ENCODE assay signal across 8 cellular contexts in the genomic region with DNA sequence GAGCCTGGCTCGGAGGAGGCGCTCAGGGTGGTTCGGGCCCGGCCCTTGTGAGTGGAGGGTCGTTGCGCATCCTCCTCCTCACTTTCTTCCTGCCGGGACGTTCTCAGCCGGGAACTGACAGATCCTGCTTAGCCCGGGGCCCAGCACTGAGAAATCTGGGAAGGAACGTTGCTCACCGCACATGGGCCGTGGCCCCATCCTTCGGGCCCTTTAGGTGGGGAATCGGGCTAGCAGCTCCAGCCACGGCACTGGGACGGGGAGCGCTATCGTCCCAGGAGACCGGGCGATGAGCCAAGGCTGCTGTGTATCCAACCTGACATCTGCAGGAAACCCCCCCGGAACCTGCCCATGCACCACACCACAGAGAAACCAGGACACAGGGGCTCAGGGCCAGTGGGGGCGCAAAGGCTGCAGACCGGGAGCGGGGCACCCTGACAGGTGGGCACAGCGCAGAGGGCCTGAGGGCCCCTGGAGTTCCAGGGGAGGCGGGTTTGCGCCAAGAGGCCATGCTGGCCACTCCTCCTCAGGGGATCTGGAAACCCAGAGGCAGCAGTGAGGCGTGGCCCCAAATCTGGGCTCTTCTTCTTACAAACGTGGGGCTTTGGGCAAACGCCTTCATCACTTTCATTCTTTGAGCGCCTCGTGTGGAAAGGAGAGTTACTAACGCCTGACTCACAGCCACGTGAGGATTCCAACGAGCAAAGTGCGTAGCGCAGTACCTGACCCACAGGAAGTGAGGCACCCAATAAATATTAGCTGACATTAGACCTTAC. TPM values are rescaled to one million over a fixed set of nuclear protein-coding genes. Genes with fewer than 3 reads are reported as not detected.
DNase-seq lines count a peak whose midpoint lies in the region; ATAC-seq and TF ChIP-seq lines count a peak whose summit lies in the region.

A gene (minus strand): TSS at position 116 of the 773 bp plus-strand sequence. CDS start 4,659 bp downstream, outside the sequence.

- DNase-seq in GM12864 (ENCODE audit: low read depth) (peak; percentile 49), NCI-H2171 treated with DMSO at 0.1 percent for 48 hours (lab: John Stamatoyannopoulos, UW) (peak; percentile 83), chondrocyte (ENCODE audit: low spot score) (peak; percentile 86), kidney glomerular epithelial cell (lab: John Stamatoyannopoulos, UW) (peak; percentile 95), cerebellar nuclear complex (lab: John Stamatoyannopoulos, UW) (no peak)
- DNase-seq in stimulated activated CD4-positive, alpha-beta T cell treated with anti-CD3 and anti-CD28 coated beads, Interleukin-15, amount 100 ng/mL, for 1 hour (ENCODE audit: low read depth in 1 of 2, low spot score in 1 of 2): peak; percentile 34 to 47

- H3K4me3 Mint-ChIP-seq in chondrocyte (ENCODE audit: unreplicated experiment): peak within 1 kb of the TSS; percentile 83

- TF ChIP-seq CTCF in GM12864 (IDR thresholded peaks at IDR 0.05; ENCODE audit: low read depth, low read length, missing control alignments) (peak; percentile 52), chondrocyte (IDR thresholded peaks at IDR 0.05) (peak; percentile 70)

- peaks cover 10% of the 10 kb centered on the region for H3K36me3 Mint-ChIP-seq in chondrocyte (ENCODE audit: low read depth)

- H3K27me3 Mint-ChIP-seq in chondrocyte (ENCODE audit: low read depth): peaks cover 4% of the 10 kb centered on the region

- ATAC-seq in HG02610 (IDR thresholded peaks at IDR 0.05; ENCODE audit: unreplicated experiment): peak; percentile 58
- peak; percentile 85 to 88 for ATAC-seq in activated CD4-positive, CD25-positive, alpha-beta regulatory T cell treated with anti-CD3 and anti-CD28 coated beads, Interleukin-2, amount 50 U/mL, for 24 hours

- H3K9me3 Mint-ChIP-seq in chondrocyte (ENCODE audit: low read depth): no peaks in the 10 kb centered on the region

- peaks cover 17% of the 10 kb centered on the region for H3K4me1 Mint-ChIP-seq in chondrocyte (ENCODE audit: low read depth)

- H3K4me3 ChIP-seq in GM12864 (ENCODE audit: low read depth, low read length): peak within 1 kb of the TSS; percentile 60

- peak within 1 kb of the TSS; percentile 94 for H3K27ac Mint-ChIP-seq in chondrocyte (ENCODE audit: unreplicated experiment)

RNA-seq across cellular contexts. Expression of the gene that starts here (rescaled TPM):
- total RNA-seq in chondrocyte: 0.15 to 1.1 TPM (median 0.75 TPM) in 3 replicates

Comparison
In these comparisons a context has a peak if more than half of its experiments do, and no peak if none do; other contexts are left out.
1. DNase-seq: peak in GM12864 (single experiment), NCI-H2171 treated with DMSO at 0.1 percent for 48 hours (single experiment), chondrocyte (single experiment), kidney glomerular epithelial cell (single experiment) and stimulated activated CD4-positive, alpha-beta T cell treated with anti-CD3 and anti-CD28 coated beads, Interleukin-15, amount 100 ng/mL, for 1 hour (2 of 2); none in cerebellar nuclear complex (0 of 2).